ENCODE assay signal across 1 cellular context in the genomic region with DNA sequence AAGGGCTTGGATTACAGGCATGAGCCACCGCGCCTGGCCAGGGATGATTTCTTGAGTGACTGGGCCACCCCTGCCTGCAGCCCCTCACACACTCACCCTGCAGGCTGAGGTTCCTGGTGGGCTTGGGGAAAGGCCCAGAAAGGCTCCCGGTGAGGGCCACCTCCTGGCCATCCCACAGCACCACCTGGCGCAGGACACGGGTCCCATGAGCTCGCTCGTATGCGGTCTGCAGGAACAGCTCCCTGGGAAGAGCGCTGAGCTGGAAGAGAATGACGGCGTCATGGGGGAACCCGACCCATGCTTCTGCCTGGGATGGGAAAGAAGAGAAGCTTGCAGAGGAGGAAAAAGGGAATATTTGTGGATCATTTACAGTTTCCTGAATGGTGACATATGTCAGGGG.
TF ChIP-seq lines count a peak whose summit lies in the region.

No MANE protein-coding gene starts in this region.

TF ChIP-seq in HepG2, 621 proteins besides CTCF, POLR2A, EP300 and RAD21 (continued from another document):
- TF ChIP-seq, protein P1, sequence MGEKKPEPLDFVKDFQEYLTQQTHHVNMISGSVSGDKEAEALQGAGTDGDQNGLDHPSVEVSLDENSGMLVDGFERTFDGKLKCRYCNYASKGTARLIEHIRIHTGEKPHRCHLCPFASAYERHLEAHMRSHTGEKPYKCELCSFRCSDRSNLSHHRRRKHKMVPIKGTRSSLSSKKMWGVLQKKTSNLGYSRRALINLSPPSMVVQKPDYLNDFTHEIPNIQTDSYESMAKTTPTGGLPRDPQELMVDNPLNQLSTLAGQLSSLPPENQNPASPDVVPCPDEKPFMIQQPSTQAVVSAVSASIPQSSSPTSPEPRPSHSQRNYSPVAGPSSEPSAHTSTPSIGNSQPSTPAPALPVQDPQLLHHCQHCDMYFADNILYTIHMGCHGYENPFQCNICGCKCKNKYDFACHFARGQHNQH (CRISPR knock-in tag; IDR thresholded peaks at IDR 0.05): no peak
- TF ChIP-seq, protein P2, sequence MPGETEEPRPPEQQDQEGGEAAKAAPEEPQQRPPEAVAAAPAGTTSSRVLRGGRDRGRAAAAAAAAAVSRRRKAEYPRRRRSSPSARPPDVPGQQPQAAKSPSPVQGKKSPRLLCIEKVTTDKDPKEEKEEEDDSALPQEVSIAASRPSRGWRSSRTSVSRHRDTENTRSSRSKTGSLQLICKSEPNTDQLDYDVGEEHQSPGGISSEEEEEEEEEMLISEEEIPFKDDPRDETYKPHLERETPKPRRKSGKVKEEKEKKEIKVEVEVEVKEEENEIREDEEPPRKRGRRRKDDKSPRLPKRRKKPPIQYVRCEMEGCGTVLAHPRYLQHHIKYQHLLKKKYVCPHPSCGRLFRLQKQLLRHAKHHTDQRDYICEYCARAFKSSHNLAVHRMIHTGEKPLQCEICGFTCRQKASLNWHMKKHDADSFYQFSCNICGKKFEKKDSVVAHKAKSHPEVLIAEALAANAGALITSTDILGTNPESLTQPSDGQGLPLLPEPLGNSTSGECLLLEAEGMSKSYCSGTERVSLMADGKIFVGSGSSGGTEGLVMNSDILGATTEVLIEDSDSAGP (CRISPR knock-in tag; IDR thresholded peaks at IDR 0.05; ENCODE audit: borderline replicate concordance): no peak
- TF ChIP-seq, protein P3, sequence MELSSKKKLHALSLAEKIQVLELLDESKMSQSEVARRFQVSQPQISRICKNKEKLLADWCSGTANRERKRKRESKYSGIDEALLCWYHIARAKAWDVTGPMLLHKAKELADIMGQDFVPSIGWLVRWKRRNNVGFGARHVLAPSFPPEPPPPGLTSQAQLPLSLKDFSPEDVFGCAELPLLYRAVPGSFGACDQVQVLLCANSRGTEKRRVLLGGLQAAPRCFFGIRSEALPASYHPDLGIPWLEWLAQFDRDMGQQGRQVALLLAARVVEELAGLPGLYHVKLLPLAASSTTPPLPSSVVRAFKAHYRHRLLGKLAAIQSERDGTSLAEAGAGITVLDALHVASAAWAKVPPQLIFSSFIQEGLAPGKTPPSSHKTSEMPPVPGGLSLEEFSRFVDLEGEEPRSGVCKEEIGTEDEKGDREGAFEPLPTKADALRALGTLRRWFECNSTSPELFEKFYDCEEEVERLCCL (CRISPR knock-in tag; IDR thresholded peaks at IDR 0.05; ENCODE audit: borderline replicate concordance): no peak
- TF ChIP-seq, protein P4, sequence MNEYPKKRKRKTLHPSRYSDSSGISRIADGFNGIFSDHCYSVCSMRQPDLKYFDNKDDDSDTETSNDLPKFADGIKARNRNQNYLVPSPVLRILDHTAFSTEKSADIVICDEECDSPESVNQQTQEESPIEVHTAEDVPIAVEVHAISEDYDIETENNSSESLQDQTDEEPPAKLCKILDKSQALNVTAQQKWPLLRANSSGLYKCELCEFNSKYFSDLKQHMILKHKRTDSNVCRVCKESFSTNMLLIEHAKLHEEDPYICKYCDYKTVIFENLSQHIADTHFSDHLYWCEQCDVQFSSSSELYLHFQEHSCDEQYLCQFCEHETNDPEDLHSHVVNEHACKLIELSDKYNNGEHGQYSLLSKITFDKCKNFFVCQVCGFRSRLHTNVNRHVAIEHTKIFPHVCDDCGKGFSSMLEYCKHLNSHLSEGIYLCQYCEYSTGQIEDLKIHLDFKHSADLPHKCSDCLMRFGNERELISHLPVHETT (CRISPR knock-in tag; conservative IDR thresholded peaks at IDR 0.05): no peak
- TF ChIP-seq EED (CRISPR knock-in tag; IDR thresholded peaks at IDR 0.05): peak; percentile 7; the same call in 1 of the 2 replicates
- TF ChIP-seq ZNF253 (CRISPR knock-in tag; IDR thresholded peaks at IDR 0.05; ENCODE audit: borderline replicate concordance): no peak
- peak; percentile 26 for TF ChIP-seq STAG1 (CRISPR knock-in tag; IDR thresholded peaks at IDR 0.05)
- no peak for TF ChIP-seq GTF2F1 (IDR thresholded peaks at IDR 0.05; ENCODE audit: low read length)
- no peak for TF ChIP-seq PCBP1 (IDR thresholded peaks at IDR 0.05; ENCODE audit: borderline replicate concordance, low read depth, low read length)
- TF ChIP-seq DNMT3B (CRISPR knock-in tag; conservative IDR thresholded peaks at IDR 0.05): no peak
- TF ChIP-seq SUZ12 (IDR thresholded peaks at IDR 0.05; ENCODE audit: low read depth, low read length): no peak
- TF ChIP-seq, protein P5, sequence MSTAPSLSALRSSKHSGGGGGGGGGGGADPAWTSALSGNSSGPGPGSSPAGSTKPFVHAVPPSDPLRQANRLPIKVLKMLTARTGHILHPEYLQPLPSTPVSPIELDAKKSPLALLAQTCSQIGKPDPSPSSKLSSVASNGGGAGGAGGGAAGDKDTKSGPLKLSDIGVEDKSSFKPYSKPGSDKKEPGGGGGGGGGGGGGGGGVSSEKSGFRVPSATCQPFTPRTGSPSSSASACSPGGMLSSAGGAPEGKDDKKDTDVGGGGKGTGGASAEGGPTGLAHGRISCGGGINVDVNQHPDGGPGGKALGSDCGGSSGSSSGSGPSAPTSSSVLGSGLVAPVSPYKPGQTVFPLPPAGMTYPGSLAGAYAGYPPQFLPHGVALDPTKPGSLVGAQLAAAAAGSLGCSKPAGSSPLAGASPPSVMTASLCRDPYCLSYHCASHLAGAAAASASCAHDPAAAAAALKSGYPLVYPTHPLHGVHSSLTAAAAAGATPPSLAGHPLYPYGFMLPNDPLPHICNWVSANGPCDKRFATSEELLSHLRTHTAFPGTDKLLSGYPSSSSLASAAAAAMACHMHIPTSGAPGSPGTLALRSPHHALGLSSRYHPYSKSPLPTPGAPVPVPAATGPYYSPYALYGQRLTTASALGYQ (CRISPR knock-in tag; IDR thresholded peaks at IDR 0.05): no peak
- TF ChIP-seq ZNF382 (CRISPR knock-in tag; IDR thresholded peaks at IDR 0.05; ENCODE audit: borderline replicate concordance): no peak
- TF ChIP-seq, protein P6, sequence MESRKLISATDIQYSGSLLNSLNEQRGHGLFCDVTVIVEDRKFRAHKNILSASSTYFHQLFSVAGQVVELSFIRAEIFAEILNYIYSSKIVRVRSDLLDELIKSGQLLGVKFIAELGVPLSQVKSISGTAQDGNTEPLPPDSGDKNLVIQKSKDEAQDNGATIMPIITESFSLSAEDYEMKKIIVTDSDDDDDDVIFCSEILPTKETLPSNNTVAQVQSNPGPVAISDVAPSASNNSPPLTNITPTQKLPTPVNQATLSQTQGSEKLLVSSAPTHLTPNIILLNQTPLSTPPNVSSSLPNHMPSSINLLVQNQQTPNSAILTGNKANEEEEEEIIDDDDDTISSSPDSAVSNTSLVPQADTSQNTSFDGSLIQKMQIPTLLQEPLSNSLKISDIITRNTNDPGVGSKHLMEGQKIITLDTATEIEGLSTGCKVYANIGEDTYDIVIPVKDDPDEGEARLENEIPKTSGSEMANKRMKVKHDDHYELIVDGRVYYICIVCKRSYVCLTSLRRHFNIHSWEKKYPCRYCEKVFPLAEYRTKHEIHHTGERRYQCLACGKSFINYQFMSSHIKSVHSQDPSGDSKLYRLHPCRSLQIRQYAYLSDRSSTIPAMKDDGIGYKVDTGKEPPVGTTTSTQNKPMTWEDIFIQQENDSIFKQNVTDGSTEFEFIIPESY (CRISPR knock-in tag; IDR thresholded peaks at IDR 0.05): peak; percentile 92
- TF ChIP-seq, protein P7, sequence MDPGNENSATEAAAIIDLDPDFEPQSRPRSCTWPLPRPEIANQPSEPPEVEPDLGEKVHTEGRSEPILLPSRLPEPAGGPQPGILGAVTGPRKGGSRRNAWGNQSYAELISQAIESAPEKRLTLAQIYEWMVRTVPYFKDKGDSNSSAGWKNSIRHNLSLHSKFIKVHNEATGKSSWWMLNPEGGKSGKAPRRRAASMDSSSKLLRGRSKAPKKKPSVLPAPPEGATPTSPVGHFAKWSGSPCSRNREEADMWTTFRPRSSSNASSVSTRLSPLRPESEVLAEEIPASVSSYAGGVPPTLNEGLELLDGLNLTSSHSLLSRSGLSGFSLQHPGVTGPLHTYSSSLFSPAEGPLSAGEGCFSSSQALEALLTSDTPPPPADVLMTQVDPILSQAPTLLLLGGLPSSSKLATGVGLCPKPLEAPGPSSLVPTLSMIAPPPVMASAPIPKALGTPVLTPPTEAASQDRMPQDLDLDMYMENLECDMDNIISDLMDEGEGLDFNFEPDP (CRISPR knock-in tag; conservative IDR thresholded peaks at IDR 0.05): no peak
- TF ChIP-seq MTF2 (CRISPR knock-in tag; IDR thresholded peaks at IDR 0.05; ENCODE audit: borderline replicate concordance): no peak
- TF ChIP-seq, protein P8, sequence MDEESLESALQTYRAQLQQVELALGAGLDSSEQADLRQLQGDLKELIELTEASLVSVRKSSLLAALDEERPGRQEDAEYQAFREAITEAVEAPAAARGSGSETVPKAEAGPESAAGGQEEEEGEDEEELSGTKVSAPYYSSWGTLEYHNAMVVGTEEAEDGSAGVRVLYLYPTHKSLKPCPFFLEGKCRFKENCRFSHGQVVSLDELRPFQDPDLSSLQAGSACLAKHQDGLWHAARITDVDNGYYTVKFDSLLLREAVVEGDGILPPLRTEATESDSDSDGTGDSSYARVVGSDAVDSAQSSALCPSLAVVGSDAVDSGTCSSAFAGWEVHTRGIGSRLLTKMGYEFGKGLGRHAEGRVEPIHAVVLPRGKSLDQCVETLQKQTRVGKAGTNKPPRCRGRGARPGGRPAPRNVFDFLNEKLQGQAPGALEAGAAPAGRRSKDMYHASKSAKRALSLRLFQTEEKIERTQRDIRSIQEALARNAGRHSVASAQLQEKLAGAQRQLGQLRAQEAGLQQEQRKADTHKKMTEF (CRISPR knock-in tag; IDR thresholded peaks at IDR 0.05): no peak
- TF ChIP-seq CHCHD3 (CRISPR knock-in tag; IDR thresholded peaks at IDR 0.05): no peak
